Comparison of ENCODE assay signal across 2 cellular contexts in genomic region chr4:74202062-74202586, GRCh38.
A peak's percentile ranks its signal among the peaks of the same experiment; 100 is the strongest.
TF ChIP-seq lines count a peak whose summit lies in the region.

No MANE protein-coding gene starts in this region.

TF ChIP-seq in HEK293, 187 proteins besides CTCF, POLR2A, EP300 and RAD21 (continued from another document and continues in another):
- TF ChIP-seq HIC1 (tag by site-specific recombination; IDR thresholded peaks at IDR 0.05) (0 out of 2 replicates have a peak, but pooled peaks have one; percentile 22), ZNF324 (tag by site-specific recombination; IDR thresholded peaks at IDR 0.05) (no peak), ZNF292 (tag by site-specific recombination; IDR thresholded peaks at IDR 0.05; ENCODE audit: borderline replicate concordance, low read depth) (no peak), BCL6B (tag by site-specific recombination; IDR thresholded peaks at IDR 0.05) (peak; percentile 67), ZNF362 (tag by site-specific recombination; IDR thresholded peaks at IDR 0.05) (no peak), PRDM4 (tag by site-specific recombination; IDR thresholded peaks at IDR 0.05) (no peak), OVOL3 (tag by site-specific recombination; IDR thresholded peaks at IDR 0.05) (no peak), WT1 (tag by site-specific recombination; IDR thresholded peaks at IDR 0.05) (peak; percentile 85), IKZF3 (tag by site-specific recombination; IDR thresholded peaks at IDR 0.05) (peak; percentile 90), ZNF146 (tag by site-specific recombination; IDR thresholded peaks at IDR 0.05) (0 out of 2 replicates have a peak, but pooled peaks have one; percentile 22), ZNF580 (tag by site-specific recombination; IDR thresholded peaks at IDR 0.05) (peak; percentile 46; the same call in 1 of the 2 replicates), ZSCAN30 (tag by site-specific recombination; IDR thresholded peaks at IDR 0.05) (0 out of 2 replicates have a peak, but pooled peaks have one; percentile 59), OSR2 (tag by site-specific recombination; IDR thresholded peaks at IDR 0.05) (peak; percentile 97), ZNF629 (tag by site-specific recombination; IDR thresholded peaks at IDR 0.05) (peak; percentile 60; the same call in 1 of the 2 replicates), GLI2 (tag by site-specific recombination; IDR thresholded peaks at IDR 0.05; ENCODE audit: borderline replicate concordance, low read depth) (peak; percentile 97), TRIM28 (IDR thresholded peaks at IDR 0.05; ENCODE audit: borderline replicate concordance, low read length) (peak; percentile 54; the same call in 1 of the 2 replicates), MEIS1 (CRISPR knock-in tag; IDR thresholded peaks at IDR 0.05; ENCODE audit: borderline replicate concordance) (no peak), GLIS1 (tag by site-specific recombination; IDR thresholded peaks at IDR 0.05) (peak; percentile 45; the same call in 1 of the 2 replicates), ZNF513 (tag by site-specific recombination; IDR thresholded peaks at IDR 0.05) (0 out of 2 replicates have a peak, but pooled peaks have one; percentile 15), ZNF211 (tag by site-specific recombination; IDR thresholded peaks at IDR 0.05; ENCODE audit: low read depth) (no peak), PRDM1 (tag by site-specific recombination; IDR thresholded peaks at IDR 0.05) (no peak)

TF ChIP-seq in WTC11, 78 proteins besides CTCF, POLR2A, EP300 and RAD21 (continued from another document):
- TF ChIP-seq ZNF281 (CRISPR knock-in tag; IDR thresholded peaks at IDR 0.05) (no peak), MLX (CRISPR knock-in tag; IDR thresholded peaks at IDR 0.05) (no peak), RORB (CRISPR knock-in tag; IDR thresholded peaks at IDR 0.05) (peak; percentile 78; the same call in 1 of the 2 replicates), ESRRA (CRISPR knock-in tag; IDR thresholded peaks at IDR 0.05; ENCODE audit: borderline replicate concordance) (no peak)
TF ChIP-seq in WTC11: peak in this region for 2.
